Comparison of ENCODE assay signal across 12 cellular contexts in genomic region chr6:160198577-160199211, GRCh38. TPM values are rescaled to one million over a fixed set of nuclear protein-coding genes. Genes with fewer than 3 reads are reported as not detected.
DNase-seq lines count a peak whose midpoint lies in the region; ATAC-seq, FAIRE-seq and TF ChIP-seq lines count a peak whose summit lies in the region.
"Had no signal": no experiment of that assay in that cellular context is flagged by ENCODE, and none has a peak within 500 bp of the region (broad histone marks: within the 10 kb centered on the region; RNA-seq: fewer than 3 reads in every experiment).

No MANE protein-coding gene starts in this region.

- H3K79me2 ChIP-seq in GM23248 (ENCODE audit: insufficient read depth): no peaks in the 10 kb centered on the region

- no peak for TF ChIP-seq CTCF in kidney (IDR thresholded peaks at IDR 0.05; ENCODE audit: borderline replicate concordance, extremely low read depth, insufficient read depth)

- H3K4me3 Mint-ChIP-seq in activated naive CD8-positive, alpha-beta T cell treated with anti-CD3 and anti-CD28 coated beads for 36 hours: no peak overlapping the region
- H3K4me3 Mint-ChIP-seq: stimulated activated naive CD8-positive, alpha-beta T cell treated with anti-CD3 and anti-CD28 coated beads, Interleukin-15, Interleukin-2, amounts not matched to agents 100 ng/mL and 50 ng/mL, for 24 hours had no signal

- H3F3A ChIP-seq in GM23248 (ENCODE audit: insufficient read depth): no peaks in the 10 kb centered on the region

- H3K36me3 ChIP-seq in kidney (ENCODE audit: control insufficient read depth in 1 of 2, insufficient read depth in 2 of 2, low read length in 2 of 2) (no peaks in the 10 kb centered on the region), GM23248 (ENCODE audit: low read depth) (no peaks in the 10 kb centered on the region)

- H3K9me3 ChIP-seq in kidney (ENCODE audit: control insufficient read depth in 1 of 2, low read length in 2 of 2): peaks cover 0 to 6% of the 10 kb centered on the region in 2 donors
- no peaks in the 10 kb centered on the region for H3K9me3 ChIP-seq in GM23248 (ENCODE audit: low read depth)

- H4K20me1 ChIP-seq in GM23248 (ENCODE audit: insufficient read depth): no peaks in the 10 kb centered on the region

- no peak overlapping the region for H3K9ac ChIP-seq in kidney (ENCODE audit: low read length in 2 of 2)
- H3K9ac ChIP-seq in GM23248: no peak overlapping the region
- H3K9ac ChIP-seq: KMS-11 had no signal

- H3K4me2 ChIP-seq in GM23248 (ENCODE audit: unreplicated experiment): no peak overlapping the region
- H3K4me2 ChIP-seq: KMS-11 had no signal

- H3K27me3 Mint-ChIP-seq in activated naive CD8-positive, alpha-beta T cell treated with anti-CD3 and anti-CD28 coated beads for 36 hours: peaks cover 23% of the 10 kb centered on the region

- no peak overlapping the region for H2AFZ ChIP-seq in GM23248

- H3K27ac ChIP-seq in kidney (ENCODE audit: low read depth in 2 of 2, low read length in 2 of 2): peak overlapping the region; percentile 47 to 63
- H3K27ac ChIP-seq in GM23248: no peak overlapping the region
- H3K27ac ChIP-seq: KMS-11 had no signal

- H3K4me3 ChIP-seq in kidney (ENCODE audit: low read length in 2 of 2) (no peak overlapping the region), GM23248 (no peak overlapping the region)

- H3K27me3 ChIP-seq in GM23248 (replicated peaks; ENCODE audit: insufficient read depth): no peaks in the 10 kb centered on the region

- peaks cover 14% of the 10 kb centered on the region for H3K9me3 Mint-ChIP-seq in activated naive CD8-positive, alpha-beta T cell treated with anti-CD3 and anti-CD28 coated beads for 36 hours

- no peak overlapping the region for H3K27ac Mint-ChIP-seq in activated naive CD8-positive, alpha-beta T cell treated with anti-CD3 and anti-CD28 coated beads for 36 hours
- H3K27ac Mint-ChIP-seq: stimulated activated naive CD8-positive, alpha-beta T cell treated with anti-CD3 and anti-CD28 coated beads, Interleukin-15, Interleukin-2, amounts not matched to agents 100 ng/mL and 50 ng/mL, for 24 hours had no signal

- H3K4me1 ChIP-seq in kidney (ENCODE audit: control insufficient read depth in 1 of 2, insufficient read depth in 1 of 2, low read depth in 1 of 2, low read length in 2 of 2): peaks cover 11 to 27% of the 10 kb centered on the region in 2 donors
- no peaks in the 10 kb centered on the region for H3K4me1 ChIP-seq in GM23248 (ENCODE audit: insufficient read depth)

- FAIRE-seq in kidney (lab: Jason Lieb, UNC): peak; percentile 85

- no peaks in the 10 kb centered on the region for H3K4me1 Mint-ChIP-seq in activated naive CD8-positive, alpha-beta T cell treated with anti-CD3 and anti-CD28 coated beads for 36 hours

- no peaks in the 10 kb centered on the region for H3K9me2 ChIP-seq in GM23248 (ENCODE audit: insufficient read depth)

- 5 to 9% methylated on average over 3 of the region's 3 CpGs for WGBS in GM23248 (ENCODE audit: low coverage in 1 of 2, low lambda C conversion rate in 2 of 2, missing lambda C conversion rate in 2 of 2), 2 experiments

- intact Hi-C loops in kidney (cut with DNase I): no loop called here

- peak; percentile 28 for DNase-seq in ELR (ENCODE audit: low read depth)
- no peak for DNase-seq in kidney
- DNase-seq in islet precursor cell: no peak
- no peak for DNase-seq in GM23248
- DNase-seq in activated naive CD8-positive, alpha-beta T cell treated with anti-CD3 and anti-CD28 coated beads for 36 hours: no peak
- no peak for DNase-seq in NCI-H774 (lab: John Stamatoyannopoulos, UW)
- DNase-seq: activated naive CD4-positive, alpha-beta T cell; NK-92 treated with Interleukin-12 subunit alpha and Interleukin-12 subunit beta, amount 100 ng/mL, for 24 hours had no signal

- ATAC-seq in GM21515 (IDR thresholded peaks at IDR 0.05; ENCODE audit: unreplicated experiment) (peak; percentile 84), HG03378 (IDR thresholded peaks at IDR 0.05; ENCODE audit: unreplicated experiment) (peak; percentile 97)

- in situ Hi-C loops in GM23248 (cut with MboI): no loop called here

- no peaks in the 10 kb centered on the region for H3K36me3 Mint-ChIP-seq in activated naive CD8-positive, alpha-beta T cell treated with anti-CD3 and anti-CD28 coated beads for 36 hours

RNA-seq across cellular contexts. Expression of gene SLC22A2, which starts 59.9 kb away (rescaled TPM):
- total RNA-seq in kidney: 27.9 TPM
- polyA plus RNA-seq in kidney (ENCODE audit: insufficient read depth, low read depth, low replicate concordance): 73.7 TPM
- not detected in 2 replicates for total RNA-seq in GM23248 (2014; rRNA removed; shearing (Covaris generic))
- polyA plus RNA-seq in GM23248 (2016; fragmentation: Nextera tagmentation; extraction: Ambion mirVana): not detected in 2 replicates
- not detected for total RNA-seq in activated naive CD8-positive, alpha-beta T cell treated with anti-CD3 and anti-CD28 coated beads for 36 hours

Comparison
In these comparisons a context has a peak if more than half of its experiments do, and no peak if none do; other contexts are left out.
1. RNA of gene SLC22A2, which starts 59.9 kb away (total RNA-seq): 27.9 TPM in kidney (single experiment); not detected in GM23248 and not detected in activated naive CD8-positive, alpha-beta T cell treated with anti-CD3 and anti-CD28 coated beads for 36 hours; every median in the first group is over 10 times any median in the second.